In the genomic region with DNA sequence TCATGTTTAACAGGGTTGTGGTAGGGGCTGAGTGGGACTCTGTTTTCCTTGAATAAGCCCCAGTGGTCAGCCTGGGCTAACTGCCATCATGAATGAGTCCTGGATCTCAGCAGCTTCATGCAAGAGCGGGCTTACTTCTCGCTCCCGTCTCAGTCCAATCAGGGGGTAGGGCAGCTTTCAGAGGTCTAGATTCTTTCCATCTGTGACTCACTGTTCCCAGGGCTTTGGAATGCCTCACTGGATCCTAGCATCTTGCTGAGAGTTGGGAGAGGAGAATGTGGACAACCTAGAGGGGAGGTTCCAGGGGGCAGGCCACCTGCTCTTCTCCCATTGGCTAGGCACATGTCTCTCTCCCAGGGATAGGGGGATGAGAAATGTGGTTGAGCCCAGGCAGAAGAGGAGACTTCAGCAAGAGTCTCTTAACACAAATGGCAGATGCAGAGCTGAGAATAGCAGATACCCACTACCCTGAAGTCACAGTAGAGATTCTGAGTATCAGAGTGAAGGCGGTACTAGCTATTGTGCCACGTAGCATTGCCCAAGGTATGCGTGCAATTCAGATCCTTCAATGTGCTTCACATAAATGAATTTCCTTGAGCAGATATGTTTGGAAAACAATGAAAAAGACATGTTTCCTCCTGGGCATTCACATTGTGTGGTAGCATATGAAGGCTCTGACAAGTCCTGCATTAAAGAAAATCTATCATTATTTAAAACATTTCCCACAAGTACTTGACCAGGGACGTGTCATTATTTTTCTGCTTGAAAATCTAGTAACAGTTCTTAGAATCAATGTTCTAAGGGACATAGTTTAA, we compare ENCODE assay signal across 15 cellular contexts.
DNase-seq lines count a peak whose midpoint lies in the region; ATAC-seq and TF ChIP-seq lines count a peak whose summit lies in the region.
"Had no signal": no experiment of that assay in that cellular context is flagged by ENCODE, and none has a peak within 500 bp of the region (broad histone marks: within the 10 kb centered on the region; RNA-seq: fewer than 3 reads in every experiment).

No MANE protein-coding gene starts in this region.

- H3K27ac ChIP-seq in left lung: peak overlapping the region in 1 of 2 donors; percentile 6
- H3K27ac ChIP-seq: neural progenitor cell had no signal

- DNase-seq in AG10803 (ENCODE audit: low read depth): peak; percentile 91
- DNase-seq in cardiac fibroblast (ENCODE audit: low read depth in 2 of 2): peak; percentile 28 to 77
- DNase-seq in left lung: peak in 1 of 2 donors; percentile 39
- no peak for DNase-seq in inferior parietal cortex (ENCODE audit: extremely low spot score)
- no peak for DNase-seq in SHP77 treated with DMSO at 0.1 percent for 48 hours (lab: John Stamatoyannopoulos, UW)
- no peak for DNase-seq in medulla oblongata (ENCODE audit: extremely low spot score)
- DNase-seq in cardiac septum (ENCODE audit: low spot score): no peak
- DNase-seq: activated naive CD8-positive, alpha-beta T cell treated with anti-CD3 and anti-CD28 coated beads, Interleukin-2, amount 50 U/mL, for 24 hours; PC-3; stimulated activated CD4-positive, alpha-beta T cell treated with anti-CD3 and anti-CD28 coated beads, Interleukin-2, amount 100 ng/mL, for 48 hours; stimulated activated naive CD8-positive, alpha-beta T cell treated with anti-CD3 and anti-CD28 coated beads, Interleukin-15, amount 100 ng/mL, for 72 hours; T1000 had no signal

- H3K4me3 ChIP-seq in AG10803 (ENCODE audit: low read length) (no peak overlapping the region), cardiac fibroblast (replicated peaks in 1 of 2; ENCODE audit: low read depth in 2 of 2, low read length in 2 of 2) (no peak overlapping the region), left lung (no peak overlapping the region)
- H3K4me3 ChIP-seq: GM23338, neural progenitor cell had no signal

- no peaks in the 10 kb centered on the region for H3K27me3 ChIP-seq in left lung
- H3K27me3 ChIP-seq: neural progenitor cell had no signal

- H3K4me1 ChIP-seq in left lung: peaks cover 5 to 23% of the 10 kb centered on the region in 2 donors
- H3K4me1 ChIP-seq: neural progenitor cell had no signal

- peak; percentile 71; the same call in 1 of the 2 replicates for TF ChIP-seq EP300 in Ishikawa (IDR thresholded peaks at IDR 0.05; ENCODE audit: borderline replicate concordance)

- TF ChIP-seq RAD21 in Ishikawa (IDR thresholded peaks at IDR 0.05; ENCODE audit: low read depth): no peak

- ATAC-seq in left lung: peak; percentile 49
- ATAC-seq: activated naive CD8-positive, alpha-beta T cell treated with anti-CD3 and anti-CD28 coated beads, Interleukin-2, amount 50 U/mL, for 24 hours; GM23338; PC-3; stimulated activated naive CD8-positive, alpha-beta T cell treated with anti-CD3 and anti-CD28 coated beads, Interleukin-15, amount 100 ng/mL, for 72 hours had no signal

- intact Hi-C loops in left lung (cut with DNase I): no loop called here
- intact Hi-C loops in cardiac septum (cut with DNase I): no loop called here

- TF ChIP-seq CTCF in AG10803 (conservative IDR thresholded peaks at IDR 0.05; ENCODE audit: low read length): no peak
- no peak for TF ChIP-seq CTCF in cardiac fibroblast (IDR thresholded peaks at IDR 0.05; ENCODE audit: low read depth, low read length)
- TF ChIP-seq CTCF in left lung (IDR thresholded peaks at IDR 0.05): no peak

- no peaks in the 10 kb centered on the region for H3K9me3 ChIP-seq in left lung

- H3K36me3 ChIP-seq in left lung: no peaks in the 10 kb centered on the region
- H3K36me3 ChIP-seq: neural progenitor cell had no signal

TF ChIP-seq in Ishikawa, 13 proteins besides CTCF, POLR2A, EP300 and RAD21:
- TF ChIP-seq, protein P1, sequence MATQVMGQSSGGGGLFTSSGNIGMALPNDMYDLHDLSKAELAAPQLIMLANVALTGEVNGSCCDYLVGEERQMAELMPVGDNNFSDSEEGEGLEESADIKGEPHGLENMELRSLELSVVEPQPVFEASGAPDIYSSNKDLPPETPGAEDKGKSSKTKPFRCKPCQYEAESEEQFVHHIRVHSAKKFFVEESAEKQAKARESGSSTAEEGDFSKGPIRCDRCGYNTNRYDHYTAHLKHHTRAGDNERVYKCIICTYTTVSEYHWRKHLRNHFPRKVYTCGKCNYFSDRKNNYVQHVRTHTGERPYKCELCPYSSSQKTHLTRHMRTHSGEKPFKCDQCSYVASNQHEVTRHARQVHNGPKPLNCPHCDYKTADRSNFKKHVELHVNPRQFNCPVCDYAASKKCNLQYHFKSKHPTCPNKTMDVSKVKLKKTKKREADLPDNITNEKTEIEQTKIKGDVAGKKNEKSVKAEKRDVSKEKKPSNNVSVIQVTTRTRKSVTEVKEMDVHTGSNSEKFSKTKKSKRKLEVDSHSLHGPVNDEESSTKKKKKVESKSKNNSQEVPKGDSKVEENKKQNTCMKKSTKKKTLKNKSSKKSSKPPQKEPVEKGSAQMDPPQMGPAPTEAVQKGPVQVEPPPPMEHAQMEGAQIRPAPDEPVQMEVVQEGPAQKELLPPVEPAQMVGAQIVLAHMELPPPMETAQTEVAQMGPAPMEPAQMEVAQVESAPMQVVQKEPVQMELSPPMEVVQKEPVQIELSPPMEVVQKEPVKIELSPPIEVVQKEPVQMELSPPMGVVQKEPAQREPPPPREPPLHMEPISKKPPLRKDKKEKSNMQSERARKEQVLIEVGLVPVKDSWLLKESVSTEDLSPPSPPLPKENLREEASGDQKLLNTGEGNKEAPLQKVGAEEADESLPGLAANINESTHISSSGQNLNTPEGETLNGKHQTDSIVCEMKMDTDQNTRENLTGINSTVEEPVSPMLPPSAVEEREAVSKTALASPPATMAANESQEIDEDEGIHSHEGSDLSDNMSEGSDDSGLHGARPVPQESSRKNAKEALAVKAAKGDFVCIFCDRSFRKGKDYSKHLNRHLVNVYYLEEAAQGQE (IDR thresholded peaks at IDR 0.05; ENCODE audit: low read depth): no peak
- TF ChIP-seq TEAD4 (IDR thresholded peaks at IDR 0.05): peak; percentile 62
- TF ChIP-seq TCF12 (IDR thresholded peaks at IDR 0.05; ENCODE audit: low read depth): peak; percentile 67
- no peak for TF ChIP-seq ZBTB7A (IDR thresholded peaks at IDR 0.05; ENCODE audit: low read depth)
- peak; percentile 58 for TF ChIP-seq NFIC (IDR thresholded peaks at IDR 0.05)
- TF ChIP-seq TAF1 (IDR thresholded peaks at IDR 0.05; ENCODE audit: low read depth): no peak
TF ChIP-seq in Ishikawa: peak in this region for 3.

Comparison
In these comparisons a context has a peak if more than half of its experiments do, and no peak if none do; other contexts are left out.
1. DNase-seq: peak in AG10803 (single experiment) and cardiac fibroblast (2 of 2); none in inferior parietal cortex (single experiment), SHP77 treated with DMSO at 0.1 percent for 48 hours (single experiment), medulla oblongata (single experiment) and cardiac septum (single experiment).